1 cellular context compared by ENCODE assay signal in genomic region chr16:82016964-82017363, GRCh38.
TF ChIP-seq lines count a peak whose summit lies in the region.

No MANE protein-coding gene starts in this region.

TF ChIP-seq in WTC11, 78 proteins besides CTCF, POLR2A, EP300 and RAD21 (continued from another document):
- TF ChIP-seq ZBTB43 (CRISPR knock-in tag; IDR thresholded peaks at IDR 0.05) (no peak), ZNF416 (CRISPR knock-in tag; IDR thresholded peaks at IDR 0.05) (no peak), ZNF263 (CRISPR knock-in tag; IDR thresholded peaks at IDR 0.05; ENCODE audit: low read depth) (no peak), FOXP1 (CRISPR knock-in tag; IDR thresholded peaks at IDR 0.05; ENCODE audit: borderline replicate concordance) (no peak), JUN (CRISPR knock-in tag; IDR thresholded peaks at IDR 0.05) (no peak), ZNF138 (CRISPR knock-in tag; conservative IDR thresholded peaks at IDR 0.05) (no peak), TEAD4 (CRISPR knock-in tag; IDR thresholded peaks at IDR 0.05) (no peak), ZNF219 (CRISPR knock-in tag; IDR thresholded peaks at IDR 0.05; ENCODE audit: borderline replicate concordance) (no peak), MYBL2 (CRISPR knock-in tag; IDR thresholded peaks at IDR 0.05) (no peak)
- TF ChIP-seq, protein P1, sequence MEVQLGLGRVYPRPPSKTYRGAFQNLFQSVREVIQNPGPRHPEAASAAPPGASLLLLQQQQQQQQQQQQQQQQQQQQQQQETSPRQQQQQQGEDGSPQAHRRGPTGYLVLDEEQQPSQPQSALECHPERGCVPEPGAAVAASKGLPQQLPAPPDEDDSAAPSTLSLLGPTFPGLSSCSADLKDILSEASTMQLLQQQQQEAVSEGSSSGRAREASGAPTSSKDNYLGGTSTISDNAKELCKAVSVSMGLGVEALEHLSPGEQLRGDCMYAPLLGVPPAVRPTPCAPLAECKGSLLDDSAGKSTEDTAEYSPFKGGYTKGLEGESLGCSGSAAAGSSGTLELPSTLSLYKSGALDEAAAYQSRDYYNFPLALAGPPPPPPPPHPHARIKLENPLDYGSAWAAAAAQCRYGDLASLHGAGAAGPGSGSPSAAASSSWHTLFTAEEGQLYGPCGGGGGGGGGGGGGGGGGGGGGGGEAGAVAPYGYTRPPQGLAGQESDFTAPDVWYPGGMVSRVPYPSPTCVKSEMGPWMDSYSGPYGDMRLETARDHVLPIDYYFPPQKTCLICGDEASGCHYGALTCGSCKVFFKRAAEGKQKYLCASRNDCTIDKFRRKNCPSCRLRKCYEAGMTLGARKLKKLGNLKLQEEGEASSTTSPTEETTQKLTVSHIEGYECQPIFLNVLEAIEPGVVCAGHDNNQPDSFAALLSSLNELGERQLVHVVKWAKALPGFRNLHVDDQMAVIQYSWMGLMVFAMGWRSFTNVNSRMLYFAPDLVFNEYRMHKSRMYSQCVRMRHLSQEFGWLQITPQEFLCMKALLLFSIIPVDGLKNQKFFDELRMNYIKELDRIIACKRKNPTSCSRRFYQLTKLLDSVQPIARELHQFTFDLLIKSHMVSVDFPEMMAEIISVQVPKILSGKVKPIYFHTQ (CRISPR knock-in tag; IDR thresholded peaks at IDR 0.05), result no peak
